In genomic region chr11:69127091-69127850, GRCh38 we compare ENCODE assay signal across 19 cellular contexts. TPM values are rescaled to one million over a fixed set of nuclear protein-coding genes. Genes with fewer than 3 reads are reported as not detected.
A peak's percentile ranks its signal among the peaks of the same experiment; 100 is the strongest.
DNase-seq lines count a peak whose midpoint lies in the region; ATAC-seq, FAIRE-seq and TF ChIP-seq lines count a peak whose summit lies in the region.
"Had no signal": no experiment of that assay in that cellular context is flagged by ENCODE, and none has a peak within 500 bp of the region (broad histone marks: within the 10 kb centered on the region; RNA-seq: fewer than 3 reads in every experiment).

No MANE protein-coding gene starts in this region.

- no peak for FAIRE-seq in kidney (lab: Jason Lieb, UNC)

- H3K4me3 ChIP-seq in heart left ventricle (no peak overlapping the region), left ventricle myocardium inferior (no peak overlapping the region), kidney (ENCODE audit: low read length in 2 of 2) (no peak overlapping the region), thoracic aorta (peak overlapping the region; percentile 8)
- H3K4me3 ChIP-seq: Peyer's patch had no signal

- peak in 3 of 5 donors; percentile 48 to 58 (median 52) for DNase-seq in heart left ventricle
- no peak for DNase-seq in left ventricle myocardium inferior
- DNase-seq in astrocyte of the hippocampus (ENCODE audit: low read depth, low spot score): peak; percentile 36
- peak; percentile 59 for DNase-seq in kidney
- no peak for DNase-seq in thoracic aorta (ENCODE audit: low spot score)
- no peak for DNase-seq in NCI-H1694 (lab: John Stamatoyannopoulos, UW)
- DNase-seq in AG08395 (ENCODE audit: low spot score): no peak
- no peak for DNase-seq in COR-L47 (lab: John Stamatoyannopoulos, UW)
- DNase-seq: KG1, NCI-H1105, NCI-H187, NCI-H2171, NCI-H510A treated with DMSO at 0.1 percent for 48 hours, SIG-M5 had no signal

- H3K36me3 ChIP-seq in heart left ventricle: no peaks in the 10 kb centered on the region
- H3K36me3 ChIP-seq in left ventricle myocardium inferior: no peaks in the 10 kb centered on the region
- no peaks in the 10 kb centered on the region for H3K36me3 ChIP-seq in kidney (ENCODE audit: control insufficient read depth in 1 of 2, insufficient read depth in 2 of 2, low read length in 2 of 2)
- no peaks in the 10 kb centered on the region for H3K36me3 ChIP-seq in thoracic aorta
- H3K36me3 ChIP-seq: Peyer's patch had no signal

- H3K9ac ChIP-seq in kidney (ENCODE audit: low read length in 2 of 2): no peak overlapping the region

- H3K27ac ChIP-seq in heart left ventricle: peak overlapping the region in 1 of 12 donors; percentile 29
- no peak overlapping the region for H3K27ac ChIP-seq in left ventricle myocardium inferior (replicated peaks)
- H3K27ac ChIP-seq in kidney (ENCODE audit: low read depth in 2 of 2, low read length in 2 of 2): no peak overlapping the region
- H3K27ac ChIP-seq in thoracic aorta: peak overlapping the region; percentile 30 to 57
- H3K27ac ChIP-seq: C4-2B, HL-60, Peyer's patch had no signal

- H3K4me1 ChIP-seq in heart left ventricle: peaks cover 7 to 39% (median 28%) of the 10 kb centered on the region in 12 donors
- H3K4me1 ChIP-seq in left ventricle myocardium inferior: peaks cover 50% of the 10 kb centered on the region
- H3K4me1 ChIP-seq in kidney (ENCODE audit: control insufficient read depth in 1 of 2, insufficient read depth in 1 of 2, low read depth in 1 of 2, low read length in 2 of 2): peaks cover 28 to 35% of the 10 kb centered on the region in 2 donors
- H3K4me1 ChIP-seq in thoracic aorta (ENCODE audit: control insufficient read depth in 1 of 2, low read depth in 2 of 2): peaks cover 34 to 52% of the 10 kb centered on the region in 2 donors

- 57 to 74% (median 66%) methylated on average over 18 to 26 of the region's 26 CpGs for WGBS in heart left ventricle, 4 donors

- peaks cover 0 to 17% (median 0%) of the 10 kb centered on the region in 12 donors for H3K9me3 ChIP-seq in heart left ventricle
- peaks cover 17% of the 10 kb centered on the region for H3K9me3 ChIP-seq in left ventricle myocardium inferior (replicated peaks)
- peaks cover 0 to 5% of the 10 kb centered on the region in 2 donors for H3K9me3 ChIP-seq in kidney (ENCODE audit: control insufficient read depth in 1 of 2, low read length in 2 of 2)
- peaks cover 5% of the 10 kb centered on the region for H3K9me3 ChIP-seq in thoracic aorta
- H3K9me3 ChIP-seq: Peyer's patch had no signal

- TF ChIP-seq POLR2A in heart left ventricle (IDR thresholded peaks at IDR 0.05): no peak

- H3K27me3 ChIP-seq in heart left ventricle (no peaks in the 10 kb centered on the region), left ventricle myocardium inferior (ENCODE audit: low read depth) (no peaks in the 10 kb centered on the region), thoracic aorta (replicated peaks; ENCODE audit: insufficient read depth) (no peaks in the 10 kb centered on the region)
- H3K27me3 ChIP-seq: Peyer's patch had no signal

- no peak for ATAC-seq in heart left ventricle
- ATAC-seq in thoracic aorta (ENCODE audit: insufficient number of reproducible peaks, low FRiP score, low read depth): no peak
- ATAC-seq: HCT116 had no signal

- TF ChIP-seq CTCF in heart left ventricle (IDR thresholded peaks at IDR 0.05): no peak
- no peak for TF ChIP-seq CTCF in left ventricle myocardium inferior (IDR thresholded peaks at IDR 0.05; ENCODE audit: borderline replicate concordance)
- no peak for TF ChIP-seq CTCF in kidney (IDR thresholded peaks at IDR 0.05; ENCODE audit: borderline replicate concordance, extremely low read depth, insufficient read depth)
- TF ChIP-seq CTCF in thoracic aorta (IDR thresholded peaks at IDR 0.05): no peak

- intact Hi-C loops in heart left ventricle (cut with DNase I): loop anchor here in 3 of 10 donors (5.0 to 10.0 kb wide), 4 partner anchors 85 to 368 kb away; partner anchors contain the start of gene MYEOV (in 1 of the 3)
- intact Hi-C loops in left ventricle myocardium inferior (cut with micrococcal nuclease): no loop called here
- intact Hi-C loops in kidney (cut with DNase I): no loop called here

RNA-seq across cellular contexts. Expression of gene SMIM38, which starts 28.5 kb away (rescaled TPM):
- under 1 TPM in 8 of 9 donors, not detected in 1; 0.08 to 0.35 (median 0.15) TPM for total RNA-seq in heart left ventricle
- under 1 TPM; 0.08 to 0.15 TPM for polyA plus RNA-seq in heart left ventricle
- total RNA-seq in left ventricle myocardium inferior: not detected
- 0.63 TPM for total RNA-seq in kidney
- polyA plus RNA-seq in kidney (ENCODE audit: insufficient read depth, low read depth, low replicate concordance): 0.19 TPM
- total RNA-seq in thoracic aorta: 1 to 10 TPM; 3.0 to 4.2 TPM
- total RNA-seq: M059J had no signal

Comparison
In these comparisons a context has a peak if more than half of its experiments do, and no peak if none do; other contexts are left out.
1. DNase-seq: peak in heart left ventricle (3 of 5), astrocyte of the hippocampus (single experiment) and kidney (single experiment); none in left ventricle myocardium inferior (single experiment), thoracic aorta (single experiment), NCI-H1694 (single experiment), AG08395 (single experiment) and COR-L47 (single experiment).
2. H3K27ac ChIP-seq: peak in thoracic aorta (2 of 2); none in left ventricle myocardium inferior (single experiment) and kidney (0 of 2).